2 cellular contexts compared by ENCODE assay signal in genomic region chr11:34809191-34810106, GRCh38.
TF ChIP-seq lines count a peak whose summit lies in the region.

No MANE protein-coding gene starts in this region.

TF ChIP-seq in HepG2, 621 proteins besides CTCF, POLR2A, EP300 and RAD21 (continued from another document):
- peak; percentile 29; the same call in 1 of the 2 replicates for TF ChIP-seq ATF7 (IDR thresholded peaks at IDR 0.05)
- TF ChIP-seq ATF7 (CRISPR knock-in tag; IDR thresholded peaks at IDR 0.05), result no peak
- peak; percentile 95 for TF ChIP-seq ZNF792 (CRISPR knock-in tag; IDR thresholded peaks at IDR 0.05)
- TF ChIP-seq SCMH1 (CRISPR knock-in tag; IDR thresholded peaks at IDR 0.05; ENCODE audit: borderline replicate concordance), result no peak

TF ChIP-seq in WTC11, 78 proteins besides CTCF, POLR2A, EP300 and RAD21 (continued from another document):
- TF ChIP-seq SOX15 (CRISPR knock-in tag; IDR thresholded peaks at IDR 0.05), result no peak
- TF ChIP-seq ZNF281 (CRISPR knock-in tag; IDR thresholded peaks at IDR 0.05), result no peak
- TF ChIP-seq, protein P1, sequence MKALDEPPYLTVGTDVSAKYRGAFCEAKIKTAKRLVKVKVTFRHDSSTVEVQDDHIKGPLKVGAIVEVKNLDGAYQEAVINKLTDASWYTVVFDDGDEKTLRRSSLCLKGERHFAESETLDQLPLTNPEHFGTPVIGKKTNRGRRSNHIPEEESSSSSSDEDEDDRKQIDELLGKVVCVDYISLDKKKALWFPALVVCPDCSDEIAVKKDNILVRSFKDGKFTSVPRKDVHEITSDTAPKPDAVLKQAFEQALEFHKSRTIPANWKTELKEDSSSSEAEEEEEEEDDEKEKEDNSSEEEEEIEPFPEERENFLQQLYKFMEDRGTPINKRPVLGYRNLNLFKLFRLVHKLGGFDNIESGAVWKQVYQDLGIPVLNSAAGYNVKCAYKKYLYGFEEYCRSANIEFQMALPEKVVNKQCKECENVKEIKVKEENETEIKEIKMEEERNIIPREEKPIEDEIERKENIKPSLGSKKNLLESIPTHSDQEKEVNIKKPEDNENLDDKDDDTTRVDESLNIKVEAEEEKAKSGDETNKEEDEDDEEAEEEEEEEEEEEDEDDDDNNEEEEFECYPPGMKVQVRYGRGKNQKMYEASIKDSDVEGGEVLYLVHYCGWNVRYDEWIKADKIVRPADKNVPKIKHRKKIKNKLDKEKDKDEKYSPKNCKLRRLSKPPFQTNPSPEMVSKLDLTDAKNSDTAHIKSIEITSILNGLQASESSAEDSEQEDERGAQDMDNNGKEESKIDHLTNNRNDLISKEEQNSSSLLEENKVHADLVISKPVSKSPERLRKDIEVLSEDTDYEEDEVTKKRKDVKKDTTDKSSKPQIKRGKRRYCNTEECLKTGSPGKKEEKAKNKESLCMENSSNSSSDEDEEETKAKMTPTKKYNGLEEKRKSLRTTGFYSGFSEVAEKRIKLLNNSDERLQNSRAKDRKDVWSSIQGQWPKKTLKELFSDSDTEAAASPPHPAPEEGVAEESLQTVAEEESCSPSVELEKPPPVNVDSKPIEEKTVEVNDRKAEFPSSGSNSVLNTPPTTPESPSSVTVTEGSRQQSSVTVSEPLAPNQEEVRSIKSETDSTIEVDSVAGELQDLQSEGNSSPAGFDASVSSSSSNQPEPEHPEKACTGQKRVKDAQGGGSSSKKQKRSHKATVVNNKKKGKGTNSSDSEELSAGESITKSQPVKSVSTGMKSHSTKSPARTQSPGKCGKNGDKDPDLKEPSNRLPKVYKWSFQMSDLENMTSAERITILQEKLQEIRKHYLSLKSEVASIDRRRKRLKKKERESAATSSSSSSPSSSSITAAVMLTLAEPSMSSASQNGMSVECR (CRISPR knock-in tag; IDR thresholded peaks at IDR 0.05; ENCODE audit: borderline replicate concordance), result no peak
